25 cellular contexts compared by ENCODE assay signal in genomic region chr2:238267884-238268680, GRCh38. TPM values are rescaled to one million over a fixed set of nuclear protein-coding genes. Genes with fewer than 3 reads are reported as not detected.
A peak's percentile ranks its signal among the peaks of the same experiment; 100 is the strongest.
DNase-seq lines count a peak whose midpoint lies in the region; ATAC-seq, FAIRE-seq and TF ChIP-seq lines count a peak whose summit lies in the region.
"Had no signal": no experiment of that assay in that cellular context is flagged by ENCODE, and none has a peak within 500 bp of the region (broad histone marks: within the 10 kb centered on the region; RNA-seq: fewer than 3 reads in every experiment).

No MANE protein-coding gene starts in this region.

- H3K9ac ChIP-seq in kidney (ENCODE audit: low read length in 2 of 2), result no peak overlapping the region
- H3K9ac ChIP-seq: parathyroid adenoma had no signal

- no peak overlapping the region for H3K27ac Mint-ChIP-seq in stimulated activated naive B cell treated with anti-CD40 and anti-IgM and Interleukin-4, amounts not matched to agents 10 μg/mL and 1 μg/mL and 100 μg/mL, for 72 hours
- H3K27ac Mint-ChIP-seq: activated naive CD4-positive, alpha-beta T cell treated with anti-CD3 and anti-CD28 coated beads, Interleukin-2, amount 50 U/mL, for 24 hours; B cell; mesothelial cell of epicardium had no signal

- H3K4me3 ChIP-seq in bronchial epithelial cell (ENCODE audit: low read depth, low read length) (no peak overlapping the region), kidney (ENCODE audit: low read length in 2 of 2) (no peak overlapping the region)
- H3K4me3 ChIP-seq: heart left ventricle, upper lobe of left lung had no signal

- H3K9me3 ChIP-seq in kidney (ENCODE audit: control insufficient read depth in 1 of 2, low read length in 2 of 2), result no peaks in the 10 kb centered on the region
- H3K9me3 ChIP-seq: heart left ventricle, upper lobe of left lung had no signal

- FAIRE-seq in bronchial epithelial cell (lab: Jason Lieb, UNC) (peak; percentile 91), kidney (lab: Jason Lieb, UNC) (no peak)
- FAIRE-seq: endothelial cell of umbilical vein, G401.6 had no signal

- H3K4me1 Mint-ChIP-seq in stimulated activated naive B cell treated with anti-CD40 and anti-IgM and Interleukin-4, amounts not matched to agents 10 μg/mL and 1 μg/mL and 100 μg/mL, for 72 hours, result peaks cover 6 to 7% of the 10 kb centered on the region in 2 donors

- H3K27me3 Mint-ChIP-seq in stimulated activated naive B cell treated with anti-CD40 and anti-IgM and Interleukin-4, amounts not matched to agents 10 μg/mL and 1 μg/mL and 100 μg/mL, for 72 hours, result no peaks in the 10 kb centered on the region
- H3K27me3 Mint-ChIP-seq: activated naive CD4-positive, alpha-beta T cell treated with anti-CD3 and anti-CD28 coated beads, Interleukin-2, amount 50 U/mL, for 24 hours; B cell; naive thymus-derived CD8-positive, alpha-beta T cell had no signal

- DNase-seq in left ventricle myocardium superior (peak; percentile 24), cardiac septum (ENCODE audit: low spot score) (no peak), bronchial epithelial cell (ENCODE audit: low read depth) (peak; percentile 29), kidney (peak; percentile 39), amniotic stem cell (lab: John Stamatoyannopoulos, UW) (no peak), NCI-H1436 (lab: John Stamatoyannopoulos, UW) (no peak)
- DNase-seq in activated CD8-positive, alpha-beta memory T cell treated with anti-CD3 and anti-CD28 coated beads, Interleukin-2, amount 50 U/mL, for 4 hours, result no peak
- no peak for DNase-seq in stimulated activated naive B cell treated with anti-CD40 and anti-IgM and Interleukin-4, amounts not matched to agents 10 μg/mL and 1 μg/mL and 100 μg/mL, for 72 hours
- DNase-seq: activated CD4-positive, alpha-beta T cell treated with anti-CD3 and anti-CD28 coated beads for 4 hours; activated T-cell treated with anti-CD3 and anti-CD28 coated beads, Interleukin-2, amount 50 U/mL, for 72 hours; central memory CD4-positive, alpha-beta T cell; KBM-7; naive thymus-derived CD8-positive, alpha-beta T cell; NCI-H146; NCI-H524 treated with DMSO at 0.1 percent for 48 hours; stimulated activated CD4-positive, alpha-beta T cell treated with anti-CD3 and anti-CD28 coated beads, Interleukin-15, amount 100 ng/mL, for 24 hours; upper lobe of left lung had no signal

- no peaks in the 10 kb centered on the region for H3K27me3 ChIP-seq in bronchial epithelial cell (ENCODE audit: control insufficient read depth, insufficient read depth, low read length)
- H3K27me3 ChIP-seq: heart left ventricle, upper lobe of left lung had no signal

- H3K36me3 ChIP-seq in bronchial epithelial cell (ENCODE audit: control insufficient read depth, insufficient read depth, low read length) (peaks cover 34% of the 10 kb centered on the region), kidney (ENCODE audit: control insufficient read depth in 1 of 2, insufficient read depth in 2 of 2, low read length in 2 of 2) (peaks cover 22 to 49% of the 10 kb centered on the region in 2 donors)

- no peaks in the 10 kb centered on the region for H3K9me3 Mint-ChIP-seq in stimulated activated naive B cell treated with anti-CD40 and anti-IgM and Interleukin-4, amounts not matched to agents 10 μg/mL and 1 μg/mL and 100 μg/mL, for 72 hours
- H3K9me3 Mint-ChIP-seq: activated naive CD4-positive, alpha-beta T cell treated with anti-CD3 and anti-CD28 coated beads, Interleukin-2, amount 50 U/mL, for 24 hours; activated T-cell treated with anti-CD3 and anti-CD28 coated beads, Interleukin-2, amount 50 U/mL, for 72 hours; mesothelial cell of epicardium; naive thymus-derived CD8-positive, alpha-beta T cell; T-helper 1 cell treated with Interleukin-12 subunit alpha and Interleukin-12 subunit beta and Interleukin-4 antibody, amounts not matched to agents 30 μg/mL and 1 μg/mL, for 36 hours had no signal

- H3K4me3 Mint-ChIP-seq in stimulated activated naive B cell treated with anti-CD40 and anti-IgM and Interleukin-4, amounts not matched to agents 10 μg/mL and 1 μg/mL and 100 μg/mL, for 72 hours, result no peak overlapping the region
- H3K4me3 Mint-ChIP-seq: activated naive CD4-positive, alpha-beta T cell treated with anti-CD3 and anti-CD28 coated beads, Interleukin-2, amount 50 U/mL, for 24 hours; activated T-cell treated with anti-CD3 and anti-CD28 coated beads, Interleukin-2, amount 50 U/mL, for 72 hours; B cell; mesothelial cell of epicardium; naive thymus-derived CD8-positive, alpha-beta T cell; T-helper 1 cell treated with Interleukin-12 subunit alpha and Interleukin-12 subunit beta and Interleukin-4 antibody, amounts not matched to agents 30 μg/mL and 1 μg/mL, for 36 hours had no signal

- no peak for ATAC-seq in left ventricle myocardium superior
- no peak for ATAC-seq in stimulated activated naive B cell treated with anti-CD40 and anti-IgM and Interleukin-4, amounts not matched to agents 10 μg/mL and 1 μg/mL and 100 μg/mL, for 72 hours (replicated peaks)
- ATAC-seq: activated T-cell treated with anti-CD3 and anti-CD28 coated beads, Interleukin-2, amount 50 U/mL, for 72 hours; heart left ventricle; naive thymus-derived CD8-positive, alpha-beta T cell had no signal

- intact Hi-C loops in left ventricle myocardium superior (cut with micrococcal nuclease) (no loop called here), cardiac septum (cut with DNase I) (no loop called here), kidney (cut with DNase I) (loop anchor here (10.0 kb wide), 1 partner anchor 403 kb away; no protein-coding TSS in a partner anchor)

- H3K4me1 ChIP-seq in kidney (ENCODE audit: control insufficient read depth in 1 of 2, insufficient read depth in 1 of 2, low read depth in 1 of 2, low read length in 2 of 2), result peaks cover 0 to 8% of the 10 kb centered on the region in 2 donors

- H3K36me3 Mint-ChIP-seq in stimulated activated naive B cell treated with anti-CD40 and anti-IgM and Interleukin-4, amounts not matched to agents 10 μg/mL and 1 μg/mL and 100 μg/mL, for 72 hours, result peaks cover 33 to 43% of the 10 kb centered on the region in 2 donors

- peak; percentile 42 for TF ChIP-seq CTCF in bronchial epithelial cell (IDR thresholded peaks at IDR 0.05; ENCODE audit: insufficient read depth, low read length, severe bottlenecking)
- TF ChIP-seq CTCF in kidney (IDR thresholded peaks at IDR 0.05; ENCODE audit: borderline replicate concordance, extremely low read depth, insufficient read depth), result no peak

- no peak overlapping the region for H3K27ac ChIP-seq in kidney (ENCODE audit: low read depth in 2 of 2, low read length in 2 of 2)
- H3K27ac ChIP-seq: heart left ventricle, parathyroid adenoma, upper lobe of left lung had no signal

RNA-seq across cellular contexts. Expression of gene PER2, which starts 20.3 kb away (rescaled TPM):
- total RNA-seq in left ventricle myocardium superior, result 4.5 TPM
- 13.0 TPM for total RNA-seq in cardiac septum
- total RNA-seq in bronchial epithelial cell, result 11.3 and 19.1 TPM in 2 replicates
- total RNA-seq in kidney, result 28.4 TPM
- 1.8 TPM for polyA plus RNA-seq in kidney (ENCODE audit: insufficient read depth, low read depth, low replicate concordance)

RNA-seq across cellular contexts. Expression of gene HES6, which starts 28.2 kb away (rescaled TPM):
- 2.7 TPM for total RNA-seq in left ventricle myocardium superior
- 2.7 TPM for total RNA-seq in cardiac septum
- total RNA-seq in bronchial epithelial cell, result 36.1 and 44.3 TPM in 2 replicates
- 5.2 TPM for total RNA-seq in kidney
- polyA plus RNA-seq in kidney (ENCODE audit: insufficient read depth, low read depth, low replicate concordance), result 5.5 TPM

RNA-seq across cellular contexts. Expression of gene TRAF3IP1, which starts 52.2 kb away (rescaled TPM):
- total RNA-seq in left ventricle myocardium superior, result 13.8 TPM
- 16.3 TPM for total RNA-seq in cardiac septum
- 9.2 and 11.4 TPM in 2 replicates for total RNA-seq in bronchial epithelial cell
- total RNA-seq in kidney, result 24.2 TPM
- 6.4 TPM for polyA plus RNA-seq in kidney (ENCODE audit: insufficient read depth, low read depth, low replicate concordance)

Comparison
In these comparisons a context has a peak if more than half of its experiments do, and no peak if none do; other contexts are left out.
1. DNase-seq: peak in left ventricle myocardium superior (single experiment), bronchial epithelial cell (single experiment) and kidney (single experiment); none in cardiac septum (single experiment), amniotic stem cell (single experiment), activated CD8-positive, alpha-beta memory T cell treated with anti-CD3 and anti-CD28 coated beads, Interleukin-2, amount 50 U/mL, for 4 hours (single experiment), NCI-H1436 (single experiment) and stimulated activated naive B cell treated with anti-CD40 and anti-IgM and Interleukin-4, amounts not matched to agents 10 μg/mL and 1 μg/mL and 100 μg/mL, for 72 hours (single experiment).